Comparison of ENCODE assay signal across 1 cellular context in the genomic region with DNA sequence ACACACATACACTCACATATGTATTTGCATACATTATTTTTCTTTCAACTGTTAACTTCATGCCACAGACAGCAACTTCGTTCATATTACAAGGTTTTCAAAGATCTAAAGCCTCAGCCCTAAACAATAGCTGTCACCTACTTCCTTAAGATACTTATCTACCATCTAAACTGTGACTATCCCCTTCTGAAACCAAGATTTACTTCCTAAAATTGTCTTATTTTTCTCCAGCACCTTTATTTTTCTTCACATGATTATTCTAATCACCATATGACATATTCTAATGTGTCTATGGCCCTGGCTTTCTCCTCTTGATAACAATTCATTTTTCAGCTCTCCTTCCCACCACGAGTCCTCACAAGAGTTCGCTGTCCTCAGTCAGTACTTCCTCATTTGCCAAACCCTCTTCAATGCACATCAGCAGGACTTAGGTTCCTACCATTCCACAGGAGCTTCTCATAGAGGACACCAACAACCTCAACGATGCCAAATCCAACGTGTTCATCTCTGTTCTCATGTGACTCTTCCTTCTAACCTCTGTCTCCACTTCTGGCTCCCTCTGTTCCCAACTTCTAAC.
TF ChIP-seq lines count a peak whose summit lies in the region.

No MANE protein-coding gene starts in this region.

TF ChIP-seq in K562, 482 proteins besides CTCF, POLR2A, EP300 and RAD21 (continued from another document and continues in another):
- TF ChIP-seq, protein P1, sequence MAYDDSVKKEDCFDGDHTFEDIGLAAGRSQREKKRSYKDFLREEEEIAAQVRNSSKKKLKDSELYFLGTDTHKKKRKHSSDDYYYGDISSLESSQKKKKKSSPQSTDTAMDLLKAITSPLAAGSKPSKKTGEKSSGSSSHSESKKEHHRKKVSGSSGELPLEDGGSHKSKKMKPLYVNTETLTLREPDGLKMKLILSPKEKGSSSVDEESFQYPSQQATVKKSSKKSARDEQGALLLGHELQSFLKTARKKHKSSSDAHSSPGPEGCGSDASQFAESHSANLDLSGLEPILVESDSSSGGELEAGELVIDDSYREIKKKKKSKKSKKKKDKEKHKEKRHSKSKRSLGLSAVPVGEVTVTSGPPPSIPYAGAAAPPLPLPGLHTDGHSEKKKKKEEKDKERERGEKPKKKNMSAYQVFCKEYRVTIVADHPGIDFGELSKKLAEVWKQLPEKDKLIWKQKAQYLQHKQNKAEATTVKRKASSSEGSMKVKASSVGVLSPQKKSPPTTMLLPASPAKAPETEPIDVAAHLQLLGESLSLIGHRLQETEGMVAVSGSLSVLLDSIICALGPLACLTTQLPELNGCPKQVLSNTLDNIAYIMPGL (CRISPR knock-in tag; IDR thresholded peaks at IDR 0.05): no peak
- TF ChIP-seq SMARCC2 (IDR thresholded peaks at IDR 0.05; ENCODE audit: low read depth) (no peak), NCOR1 (IDR thresholded peaks at IDR 0.05) (peak; percentile 41; the same call in 1 of the 2 replicates), CBFA2T3 (IDR thresholded peaks at IDR 0.05) (peak; percentile 75), BDP1 (IDR thresholded peaks at IDR 0.05; ENCODE audit: insufficient read depth, insufficient read length) (no peak), SNIP1 (IDR thresholded peaks at IDR 0.05; ENCODE audit: low read depth) (no peak), IFI16 (CRISPR knock-in tag; IDR thresholded peaks at IDR 0.05) (no peak), ELF4 (CRISPR knock-in tag; IDR thresholded peaks at IDR 0.05) (no peak), NFE2L1 (tag; IDR thresholded peaks at IDR 0.05; ENCODE audit: borderline replicate concordance, low read depth) (no peak), SOX6 (IDR thresholded peaks at IDR 0.05) (peak; percentile 87), ZFP1 (CRISPR knock-in tag; IDR thresholded peaks at IDR 0.05) (no peak), EHMT2 (IDR thresholded peaks at IDR 0.05) (peak; percentile 44; the same call in 1 of the 2 replicates), RFX7 (CRISPR knock-in tag; IDR thresholded peaks at IDR 0.05) (no peak), SLC30A9 (CRISPR knock-in tag; IDR thresholded peaks at IDR 0.05) (no peak), KDM4B (IDR thresholded peaks at IDR 0.05; ENCODE audit: borderline replicate concordance in 2 of 2, low read depth in 1 of 2) (no peak), ARID1B (IDR thresholded peaks at IDR 0.05) (peak; percentile 80), JUND (IDR thresholded peaks at IDR 0.05; ENCODE audit: borderline replicate concordance, low read depth, low read length) (no peak), JUND (tag; IDR thresholded peaks at IDR 0.05; ENCODE audit: borderline replicate concordance, low read depth, low read length) (peak; percentile 11; the same call in 1 of the 3 replicates), PRMT5 (CRISPR knock-in tag; IDR thresholded peaks at IDR 0.05) (no peak), EP400 (IDR thresholded peaks at IDR 0.05) (no peak), SRSF3 (IDR thresholded peaks at IDR 0.05; ENCODE audit: insufficient read depth, low read length) (no peak), TCF3 (CRISPR knock-in tag; IDR thresholded peaks at IDR 0.05) (peak; percentile 57), ZNF586 (CRISPR knock-in tag; conservative IDR thresholded peaks at IDR 0.05) (no peak), BCL6 (CRISPR knock-in tag; IDR thresholded peaks at IDR 0.05) (no peak), ZNF140 (CRISPR knock-in tag; IDR thresholded peaks at IDR 0.05) (no peak), PML (IDR thresholded peaks at IDR 0.05; ENCODE audit: low read length) (no peak; the same call in 1 of the 2 replicates), PHF21A (IDR thresholded peaks at IDR 0.05; ENCODE audit: borderline replicate concordance, low read depth) (no peak), MAFF (IDR thresholded peaks at IDR 0.05; ENCODE audit: low read length) (no peak), PCBP2 (IDR thresholded peaks at IDR 0.05; ENCODE audit: low read depth, low read length, poor library complexity, severe bottlenecking) (no peak), MECOM (CRISPR knock-in tag; IDR thresholded peaks at IDR 0.05) (no peak), NBN (IDR thresholded peaks at IDR 0.05; ENCODE audit: low read depth) (no peak), TAF15 (IDR thresholded peaks at IDR 0.05; ENCODE audit: low read depth, low read length) (no peak), ZNF146 (CRISPR knock-in tag; IDR thresholded peaks at IDR 0.05; ENCODE audit: unreplicated experiment) (no peak), SIRT6 (IDR thresholded peaks at IDR 0.05; ENCODE audit: low read depth, low read length) (no peak), MEIS2 (IDR thresholded peaks at IDR 0.05; ENCODE audit: partially characterized antibody) (peak; percentile 71), TEAD4 (IDR thresholded peaks at IDR 0.05; ENCODE audit: low read length) (peak; percentile 76; the same call in 1 of the 2 replicates), TEAD4 (CRISPR knock-in tag; IDR thresholded peaks at IDR 0.05; ENCODE audit: borderline replicate concordance) (no peak), CAMTA2 (CRISPR knock-in tag; conservative IDR thresholded peaks at IDR 0.05) (no peak), TRIM24 (IDR thresholded peaks at IDR 0.05) (peak; percentile 22 to 50; a peak in 1 of 4 replicates), ZNF232 (CRISPR knock-in tag; IDR thresholded peaks at IDR 0.05) (no peak), ESRRA (IDR thresholded peaks at IDR 0.05; ENCODE audit: borderline replicate concordance, low read depth) (no peak)
- TF ChIP-seq, protein P2, sequence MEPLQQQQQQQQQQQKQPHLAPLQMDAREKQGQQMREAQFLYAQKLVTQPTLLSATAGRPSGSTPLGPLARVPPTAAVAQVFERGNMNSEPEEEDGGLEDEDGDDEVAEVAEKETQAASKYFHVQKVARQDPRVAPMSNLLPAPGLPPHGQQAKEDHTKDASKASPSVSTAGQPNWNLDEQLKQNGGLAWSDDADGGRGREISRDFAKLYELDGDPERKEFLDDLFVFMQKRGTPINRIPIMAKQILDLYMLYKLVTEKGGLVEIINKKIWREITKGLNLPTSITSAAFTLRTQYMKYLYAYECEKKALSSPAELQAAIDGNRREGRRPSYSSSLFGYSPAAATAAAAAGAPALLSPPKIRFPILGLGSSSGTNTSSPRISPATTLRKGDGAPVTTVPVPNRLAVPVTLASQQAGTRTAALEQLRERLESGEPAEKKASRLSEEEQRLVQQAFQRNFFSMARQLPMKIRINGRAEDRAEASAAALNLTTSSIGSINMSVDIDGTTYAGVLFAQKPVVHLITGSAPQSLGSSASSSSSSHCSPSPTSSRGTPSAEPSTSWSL (CRISPR knock-in tag; IDR thresholded peaks at IDR 0.05; ENCODE audit: borderline replicate concordance): no peak
- TF ChIP-seq, protein P3, sequence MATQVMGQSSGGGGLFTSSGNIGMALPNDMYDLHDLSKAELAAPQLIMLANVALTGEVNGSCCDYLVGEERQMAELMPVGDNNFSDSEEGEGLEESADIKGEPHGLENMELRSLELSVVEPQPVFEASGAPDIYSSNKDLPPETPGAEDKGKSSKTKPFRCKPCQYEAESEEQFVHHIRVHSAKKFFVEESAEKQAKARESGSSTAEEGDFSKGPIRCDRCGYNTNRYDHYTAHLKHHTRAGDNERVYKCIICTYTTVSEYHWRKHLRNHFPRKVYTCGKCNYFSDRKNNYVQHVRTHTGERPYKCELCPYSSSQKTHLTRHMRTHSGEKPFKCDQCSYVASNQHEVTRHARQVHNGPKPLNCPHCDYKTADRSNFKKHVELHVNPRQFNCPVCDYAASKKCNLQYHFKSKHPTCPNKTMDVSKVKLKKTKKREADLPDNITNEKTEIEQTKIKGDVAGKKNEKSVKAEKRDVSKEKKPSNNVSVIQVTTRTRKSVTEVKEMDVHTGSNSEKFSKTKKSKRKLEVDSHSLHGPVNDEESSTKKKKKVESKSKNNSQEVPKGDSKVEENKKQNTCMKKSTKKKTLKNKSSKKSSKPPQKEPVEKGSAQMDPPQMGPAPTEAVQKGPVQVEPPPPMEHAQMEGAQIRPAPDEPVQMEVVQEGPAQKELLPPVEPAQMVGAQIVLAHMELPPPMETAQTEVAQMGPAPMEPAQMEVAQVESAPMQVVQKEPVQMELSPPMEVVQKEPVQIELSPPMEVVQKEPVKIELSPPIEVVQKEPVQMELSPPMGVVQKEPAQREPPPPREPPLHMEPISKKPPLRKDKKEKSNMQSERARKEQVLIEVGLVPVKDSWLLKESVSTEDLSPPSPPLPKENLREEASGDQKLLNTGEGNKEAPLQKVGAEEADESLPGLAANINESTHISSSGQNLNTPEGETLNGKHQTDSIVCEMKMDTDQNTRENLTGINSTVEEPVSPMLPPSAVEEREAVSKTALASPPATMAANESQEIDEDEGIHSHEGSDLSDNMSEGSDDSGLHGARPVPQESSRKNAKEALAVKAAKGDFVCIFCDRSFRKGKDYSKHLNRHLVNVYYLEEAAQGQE (CRISPR knock-in tag; IDR thresholded peaks at IDR 0.05; ENCODE audit: low read depth): no peak
- TF ChIP-seq, protein P4, sequence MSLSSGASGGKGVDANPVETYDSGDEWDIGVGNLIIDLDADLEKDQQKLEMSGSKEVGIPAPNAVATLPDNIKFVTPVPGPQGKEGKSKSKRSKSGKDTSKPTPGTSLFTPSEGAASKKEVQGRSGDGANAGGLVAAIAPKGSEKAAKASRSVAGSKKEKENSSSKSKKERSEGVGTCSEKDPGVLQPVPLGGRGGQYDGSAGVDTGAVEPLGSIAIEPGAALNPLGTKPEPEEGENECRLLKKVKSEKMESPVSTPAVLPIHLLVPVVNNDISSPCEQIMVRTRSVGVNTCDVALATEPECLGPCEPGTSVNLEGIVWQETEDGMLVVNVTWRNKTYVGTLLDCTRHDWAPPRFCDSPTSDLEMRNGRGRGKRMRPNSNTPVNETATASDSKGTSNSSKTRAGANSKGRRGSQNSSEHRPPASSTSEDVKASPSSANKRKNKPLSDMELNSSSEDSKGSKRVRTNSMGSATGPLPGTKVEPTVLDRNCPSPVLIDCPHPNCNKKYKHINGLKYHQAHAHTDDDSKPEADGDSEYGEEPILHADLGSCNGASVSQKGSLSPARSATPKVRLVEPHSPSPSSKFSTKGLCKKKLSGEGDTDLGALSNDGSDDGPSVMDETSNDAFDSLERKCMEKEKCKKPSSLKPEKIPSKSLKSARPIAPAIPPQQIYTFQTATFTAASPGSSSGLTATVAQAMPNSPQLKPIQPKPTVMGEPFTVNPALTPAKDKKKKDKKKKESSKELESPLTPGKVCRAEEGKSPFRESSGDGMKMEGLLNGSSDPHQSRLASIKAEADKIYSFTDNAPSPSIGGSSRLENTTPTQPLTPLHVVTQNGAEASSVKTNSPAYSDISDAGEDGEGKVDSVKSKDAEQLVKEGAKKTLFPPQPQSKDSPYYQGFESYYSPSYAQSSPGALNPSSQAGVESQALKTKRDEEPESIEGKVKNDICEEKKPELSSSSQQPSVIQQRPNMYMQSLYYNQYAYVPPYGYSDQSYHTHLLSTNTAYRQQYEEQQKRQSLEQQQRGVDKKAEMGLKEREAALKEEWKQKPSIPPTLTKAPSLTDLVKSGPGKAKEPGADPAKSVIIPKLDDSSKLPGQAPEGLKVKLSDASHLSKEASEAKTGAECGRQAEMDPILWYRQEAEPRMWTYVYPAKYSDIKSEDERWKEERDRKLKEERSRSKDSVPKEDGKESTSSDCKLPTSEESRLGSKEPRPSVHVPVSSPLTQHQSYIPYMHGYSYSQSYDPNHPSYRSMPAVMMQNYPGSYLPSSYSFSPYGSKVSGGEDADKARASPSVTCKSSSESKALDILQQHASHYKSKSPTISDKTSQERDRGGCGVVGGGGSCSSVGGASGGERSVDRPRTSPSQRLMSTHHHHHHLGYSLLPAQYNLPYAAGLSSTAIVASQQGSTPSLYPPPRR (CRISPR knock-in tag; IDR thresholded peaks at IDR 0.05; ENCODE audit: borderline replicate concordance): no peak
- TF ChIP-seq, protein P5, sequence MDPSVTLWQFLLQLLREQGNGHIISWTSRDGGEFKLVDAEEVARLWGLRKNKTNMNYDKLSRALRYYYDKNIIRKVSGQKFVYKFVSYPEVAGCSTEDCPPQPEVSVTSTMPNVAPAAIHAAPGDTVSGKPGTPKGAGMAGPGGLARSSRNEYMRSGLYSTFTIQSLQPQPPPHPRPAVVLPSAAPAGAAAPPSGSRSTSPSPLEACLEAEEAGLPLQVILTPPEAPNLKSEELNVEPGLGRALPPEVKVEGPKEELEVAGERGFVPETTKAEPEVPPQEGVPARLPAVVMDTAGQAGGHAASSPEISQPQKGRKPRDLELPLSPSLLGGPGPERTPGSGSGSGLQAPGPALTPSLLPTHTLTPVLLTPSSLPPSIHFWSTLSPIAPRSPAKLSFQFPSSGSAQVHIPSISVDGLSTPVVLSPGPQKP (CRISPR knock-in tag; IDR thresholded peaks at IDR 0.05): no peak
- TF ChIP-seq, protein P6, sequence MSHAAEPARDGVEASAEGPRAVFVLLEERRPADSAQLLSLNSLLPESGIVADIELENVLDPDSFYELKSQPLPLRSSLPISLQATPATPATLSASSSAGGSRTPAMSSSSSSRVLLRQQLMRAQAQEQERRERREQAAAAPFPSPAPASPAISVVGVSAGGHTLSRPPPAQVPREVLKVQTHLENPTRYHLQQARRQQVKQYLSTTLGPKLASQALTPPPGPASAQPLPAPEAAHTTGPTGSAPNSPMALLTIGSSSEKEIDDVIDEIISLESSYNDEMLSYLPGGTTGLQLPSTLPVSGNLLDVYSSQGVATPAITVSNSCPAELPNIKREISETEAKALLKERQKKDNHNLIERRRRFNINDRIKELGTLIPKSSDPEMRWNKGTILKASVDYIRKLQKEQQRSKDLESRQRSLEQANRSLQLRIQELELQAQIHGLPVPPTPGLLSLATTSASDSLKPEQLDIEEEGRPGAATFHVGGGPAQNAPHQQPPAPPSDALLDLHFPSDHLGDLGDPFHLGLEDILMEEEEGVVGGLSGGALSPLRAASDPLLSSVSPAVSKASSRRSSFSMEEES (CRISPR knock-in tag; IDR thresholded peaks at IDR 0.05): no peak
- TF ChIP-seq, protein P7, sequence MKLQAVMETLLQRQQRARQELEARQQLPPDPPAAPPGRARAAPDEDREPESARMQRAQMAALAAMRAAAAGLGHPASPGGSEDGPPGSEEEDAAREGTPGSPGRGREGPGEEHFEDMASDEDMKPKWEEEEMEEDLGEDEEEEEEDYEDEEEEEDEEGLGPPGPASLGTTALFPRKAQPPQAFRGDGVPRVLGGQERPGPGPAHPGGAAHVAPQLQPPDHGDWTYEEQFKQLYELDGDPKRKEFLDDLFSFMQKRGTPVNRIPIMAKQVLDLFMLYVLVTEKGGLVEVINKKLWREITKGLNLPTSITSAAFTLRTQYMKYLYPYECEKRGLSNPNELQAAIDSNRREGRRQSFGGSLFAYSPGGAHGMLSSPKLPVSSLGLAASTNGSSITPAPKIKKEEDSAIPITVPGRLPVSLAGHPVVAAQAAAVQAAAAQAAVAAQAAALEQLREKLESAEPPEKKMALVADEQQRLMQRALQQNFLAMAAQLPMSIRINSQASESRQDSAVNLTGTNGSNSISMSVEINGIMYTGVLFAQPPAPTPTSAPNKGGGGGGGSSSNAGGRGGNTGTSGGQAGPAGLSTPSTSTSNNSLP (IDR thresholded peaks at IDR 0.05; ENCODE audit: borderline replicate concordance, low read depth, low read length): no peak
- TF ChIP-seq, protein P8, sequence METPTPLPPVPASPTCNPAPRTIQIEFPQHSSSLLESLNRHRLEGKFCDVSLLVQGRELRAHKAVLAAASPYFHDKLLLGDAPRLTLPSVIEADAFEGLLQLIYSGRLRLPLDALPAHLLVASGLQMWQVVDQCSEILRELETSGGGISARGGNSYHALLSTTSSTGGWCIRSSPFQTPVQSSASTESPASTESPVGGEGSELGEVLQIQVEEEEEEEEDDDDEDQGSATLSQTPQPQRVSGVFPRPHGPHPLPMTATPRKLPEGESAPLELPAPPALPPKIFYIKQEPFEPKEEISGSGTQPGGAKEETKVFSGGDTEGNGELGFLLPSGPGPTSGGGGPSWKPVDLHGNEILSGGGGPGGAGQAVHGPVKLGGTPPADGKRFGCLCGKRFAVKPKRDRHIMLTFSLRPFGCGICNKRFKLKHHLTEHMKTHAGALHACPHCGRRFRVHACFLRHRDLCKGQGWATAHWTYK (CRISPR knock-in tag; IDR thresholded peaks at IDR 0.05): no peak
